Comparison of ENCODE assay signal across 1 cellular context in the genomic region with DNA sequence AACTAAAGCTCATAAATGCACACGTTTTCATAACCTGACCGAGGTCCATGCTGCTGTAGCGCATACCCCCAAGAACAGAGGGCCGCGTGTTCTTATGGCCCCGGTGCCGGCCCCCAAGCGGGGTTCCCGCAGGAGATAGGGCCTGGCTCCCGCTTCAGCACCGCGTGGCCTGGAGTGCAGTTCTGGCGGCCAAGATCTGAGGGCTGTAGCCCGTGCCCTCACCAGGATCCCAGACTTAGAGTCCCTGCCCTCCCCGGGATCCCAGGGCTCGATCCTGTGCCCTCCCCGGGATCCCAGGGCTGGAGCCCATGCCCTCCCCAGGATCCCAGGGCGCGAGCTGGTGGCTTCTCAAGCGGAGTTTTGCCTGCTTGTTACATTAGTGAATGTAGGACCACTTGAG.
TF ChIP-seq lines count a peak whose summit lies in the region.

No MANE protein-coding gene starts in this region.

TF ChIP-seq in A549, 52 proteins besides CTCF, POLR2A, EP300 and RAD21 (continued from another document):
- TF ChIP-seq, protein P1, sequence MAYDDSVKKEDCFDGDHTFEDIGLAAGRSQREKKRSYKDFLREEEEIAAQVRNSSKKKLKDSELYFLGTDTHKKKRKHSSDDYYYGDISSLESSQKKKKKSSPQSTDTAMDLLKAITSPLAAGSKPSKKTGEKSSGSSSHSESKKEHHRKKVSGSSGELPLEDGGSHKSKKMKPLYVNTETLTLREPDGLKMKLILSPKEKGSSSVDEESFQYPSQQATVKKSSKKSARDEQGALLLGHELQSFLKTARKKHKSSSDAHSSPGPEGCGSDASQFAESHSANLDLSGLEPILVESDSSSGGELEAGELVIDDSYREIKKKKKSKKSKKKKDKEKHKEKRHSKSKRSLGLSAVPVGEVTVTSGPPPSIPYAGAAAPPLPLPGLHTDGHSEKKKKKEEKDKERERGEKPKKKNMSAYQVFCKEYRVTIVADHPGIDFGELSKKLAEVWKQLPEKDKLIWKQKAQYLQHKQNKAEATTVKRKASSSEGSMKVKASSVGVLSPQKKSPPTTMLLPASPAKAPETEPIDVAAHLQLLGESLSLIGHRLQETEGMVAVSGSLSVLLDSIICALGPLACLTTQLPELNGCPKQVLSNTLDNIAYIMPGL (CRISPR knock-in tag; IDR thresholded peaks at IDR 0.05; ENCODE audit: borderline replicate concordance) = no peak
- TF ChIP-seq HEYL (CRISPR knock-in tag; IDR thresholded peaks at IDR 0.05) = no peak
- TF ChIP-seq KDM5A (IDR thresholded peaks at IDR 0.05) = no peak
- no peak for TF ChIP-seq PHF8 (IDR thresholded peaks at IDR 0.05; ENCODE audit: borderline replicate concordance, low read depth)
- TF ChIP-seq, protein P2, sequence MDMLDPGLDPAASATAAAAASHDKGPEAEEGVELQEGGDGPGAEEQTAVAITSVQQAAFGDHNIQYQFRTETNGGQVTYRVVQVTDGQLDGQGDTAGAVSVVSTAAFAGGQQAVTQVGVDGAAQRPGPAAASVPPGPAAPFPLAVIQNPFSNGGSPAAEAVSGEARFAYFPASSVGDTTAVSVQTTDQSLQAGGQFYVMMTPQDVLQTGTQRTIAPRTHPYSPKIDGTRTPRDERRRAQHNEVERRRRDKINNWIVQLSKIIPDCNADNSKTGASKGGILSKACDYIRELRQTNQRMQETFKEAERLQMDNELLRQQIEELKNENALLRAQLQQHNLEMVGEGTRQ (IDR thresholded peaks at IDR 0.05) = no peak
- TF ChIP-seq HOXB13 (CRISPR knock-in tag; IDR thresholded peaks at IDR 0.05; ENCODE audit: low read depth) = no peak
- TF ChIP-seq, protein P3, sequence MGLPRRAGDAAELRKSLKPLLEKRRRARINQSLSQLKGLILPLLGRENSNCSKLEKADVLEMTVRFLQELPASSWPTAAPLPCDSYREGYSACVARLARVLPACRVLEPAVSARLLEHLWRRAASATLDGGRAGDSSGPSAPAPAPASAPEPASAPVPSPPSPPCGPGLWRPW (IDR thresholded peaks at IDR 0.05) = no peak
- TF ChIP-seq NR3C1 (IDR thresholded peaks at IDR 0.05) = no peak
- TF ChIP-seq ZSCAN20 (CRISPR knock-in tag; IDR thresholded peaks at IDR 0.05) = no peak
- TF ChIP-seq RNF2 (IDR thresholded peaks at IDR 0.05; ENCODE audit: borderline replicate concordance, low read depth) = no peak
